In genomic region chrX:106726485-106727437, GRCh38 we compare ENCODE assay signal across 9 cellular contexts. TPM values are rescaled to one million over a fixed set of nuclear protein-coding genes. Genes with fewer than 3 reads are reported as not detected.
DNase-seq lines count a peak whose midpoint lies in the region; ATAC-seq, FAIRE-seq and TF ChIP-seq lines count a peak whose summit lies in the region.
"Had no signal": no experiment of that assay in that cellular context is flagged by ENCODE, and none has a peak within 500 bp of the region (broad histone marks: within the 10 kb centered on the region; RNA-seq: fewer than 3 reads in every experiment).

Gene RNF128, plus strand, starts transcription at chrX:106726701. Its CDS starts 213 bp downstream, at chrX:106726914.

- peaks cover 33 to 45% of the 10 kb centered on the region in 2 donors for H3K27me3 Mint-ChIP-seq in T-cell

- dilution Hi-C loops in endothelial cell of umbilical vein (cut with MboI; ENCODE audit: extremely low pct_ligation_motif_present, low sequenced_read_pairs) = no loop called here

- H3K4me3 ChIP-seq in endothelial cell of umbilical vein (replicated peaks in 1 of 3; ENCODE audit: insufficient read depth in 1 of 3, low read depth in 1 of 3, low read length in 3 of 3) (no peak within 1 kb of the TSS), mucosa of descending colon (peak within 1 kb of the TSS; percentile 42), upper lobe of left lung (peak within 1 kb of the TSS in 3 of 4 donors; percentile 49 to 58 (median 52))

- no peaks in the 10 kb centered on the region for H3K9me3 Mint-ChIP-seq in T-cell

- H3K36me3 Mint-ChIP-seq in T-cell = no peaks in the 10 kb centered on the region

- POLR2A ChIA-PET in T-cell (lab: Charles Lee) (interaction anchor here in 1 of 2 donors (0.6 kb wide), 1 partner anchor 243 kb away, joined by 3 read pairs; no protein-coding TSS in a partner anchor), endothelial cell of umbilical vein (lab: Charles Lee) (no interaction called here)

- no peak within 1 kb of the TSS for H2AFZ ChIP-seq in endothelial cell of umbilical vein (ENCODE audit: low read depth, low read length)

- CTCF ChIA-PET in T-cell (lab: Charles Lee) = no interaction called here
- CTCF ChIA-PET in endothelial cell of umbilical vein (lab: Charles Lee) = no interaction called here

- TF ChIP-seq EP300 in upper lobe of left lung (IDR thresholded peaks at IDR 0.05) = no peak

- no TSS peak for BruUV-seq in endothelial cell of umbilical vein (replicated peaks; lab: Mats Ljungman, UMichigan)

- no peak within 1 kb of the TSS for H3K9ac ChIP-seq in endothelial cell of umbilical vein (replicated peaks; ENCODE audit: extremely low read depth, insufficient read depth, low read length)

- no peaks in the 10 kb centered on the region for H4K20me1 ChIP-seq in endothelial cell of umbilical vein (replicated peaks; ENCODE audit: control insufficient read depth, extremely low read depth, insufficient read depth, low read length)

- H3K79me2 ChIP-seq in endothelial cell of umbilical vein (ENCODE audit: control insufficient read depth, insufficient read depth, low read length) = no peaks in the 10 kb centered on the region

- FAIRE-seq in endothelial cell of umbilical vein (lab: Jason Lieb, UNC) = no peak

- DNase-seq in AG08395 (ENCODE audit: low spot score) (peak; percentile 42), T-cell (peak in 4 of 34 experiments; percentile 1 to 3 (median 2)), endothelial cell of umbilical vein (ENCODE audit: low read depth, low spot score) (no peak), mucosa of descending colon (peak; percentile 76 to 86 (median 82)), upper lobe of left lung (peak; percentile 55 to 83)

- TF ChIP-seq POLR2A in endothelial cell of umbilical vein (IDR thresholded peaks at IDR 0.05; ENCODE audit: low read depth, low read length) (no peak), upper lobe of left lung (IDR thresholded peaks at IDR 0.05) (peak in 1 of 4 donors; percentile 69)

- H3K27me3 ChIP-seq in endothelial cell of umbilical vein (ENCODE audit: control insufficient read depth in 2 of 2, insufficient read depth in 2 of 2, low read length in 2 of 2) = peaks cover 16 to 23% of the 10 kb centered on the region in 2 experiments
- H3K27me3 ChIP-seq in upper lobe of left lung = peaks cover 0 to 9% (median 0%) of the 10 kb centered on the region in 4 donors

- H3K27ac Mint-ChIP-seq in T-cell = no peak within 1 kb of the TSS

- H3K4me3 Mint-ChIP-seq in T-cell = peak within 1 kb of the TSS; percentile 53 to 66 (median 59)

- H3K4me2 ChIP-seq in endothelial cell of umbilical vein (ENCODE audit: insufficient read depth, low read length) = no peak within 1 kb of the TSS

- H3K27ac ChIP-seq in endothelial cell of umbilical vein (ENCODE audit: insufficient read depth, low read depth, low read length) = no peak within 1 kb of the TSS
- peak within 1 kb of the TSS; percentile 48 to 78 (median 70) for H3K27ac ChIP-seq in upper lobe of left lung

- H3K4me1 ChIP-seq in endothelial cell of umbilical vein (ENCODE audit: control insufficient read depth, extremely low read depth, insufficient read depth, low read length) (no peaks in the 10 kb centered on the region), mucosa of descending colon (ENCODE audit: low read depth) (no peaks in the 10 kb centered on the region), upper lobe of left lung (no peaks in the 10 kb centered on the region)

- no peaks in the 10 kb centered on the region for H3K36me3 ChIP-seq in endothelial cell of umbilical vein (ENCODE audit: control insufficient read depth in 2 of 2, extremely low read depth in 1 of 2, insufficient read depth in 2 of 2, low read length in 2 of 2)
- H3K36me3 ChIP-seq in mucosa of descending colon (ENCODE audit: low read depth) = no peaks in the 10 kb centered on the region
- no peaks in the 10 kb centered on the region for H3K36me3 ChIP-seq in upper lobe of left lung

- peaks cover 0 to 12% (median 4%) of the 10 kb centered on the region in 3 donors for H3K4me1 Mint-ChIP-seq in T-cell

- ATAC-seq in HG02884 (IDR thresholded peaks at IDR 0.05; ENCODE audit: unreplicated experiment) (peak; percentile 67), T-cell (replicated peaks in 1 of 4) (peak in 3 of 4 experiments; percentile 36 to 55 (median 39)), mucosa of descending colon (peak; percentile 96), upper lobe of left lung (ENCODE audit: low FRiP score in 2 of 2) (peak; percentile 74), HG03354 (IDR thresholded peaks at IDR 0.05; ENCODE audit: poor library complexity, severe bottlenecking, unreplicated experiment) (no peak), GM18517 (IDR thresholded peaks at IDR 0.05; ENCODE audit: unreplicated experiment) (no peak)

- 5 to 28% methylated on average over 16 to 79 of the region's 79 CpGs for WGBS in upper lobe of left lung, 2 donors

- intact Hi-C loops in endothelial cell of umbilical vein (cut with micrococcal nuclease) (no loop called here), mucosa of descending colon (cut with DNase I, micrococcal nuclease) (no loop called here)

- no peak for TF ChIP-seq CTCF in endothelial cell of umbilical vein (IDR thresholded peaks at IDR 0.05; ENCODE audit: extremely low read depth in 1 of 2, insufficient read depth in 1 of 2, low read depth in 1 of 2, low read length in 2 of 2)
- no peak for TF ChIP-seq CTCF in mucosa of descending colon (IDR thresholded peaks at IDR 0.05)
- no peak for TF ChIP-seq CTCF in upper lobe of left lung (IDR thresholded peaks at IDR 0.05)

- no peaks in the 10 kb centered on the region for H3K9me3 ChIP-seq in endothelial cell of umbilical vein (replicated peaks; ENCODE audit: control insufficient read depth, insufficient read depth, low read length)
- no peaks in the 10 kb centered on the region for H3K9me3 ChIP-seq in mucosa of descending colon
- H3K9me3 ChIP-seq in upper lobe of left lung = no peaks in the 10 kb centered on the region

- no peaks in the 10 kb centered on the region for H3K9me1 ChIP-seq in endothelial cell of umbilical vein (replicated peaks; ENCODE audit: control insufficient read depth, extremely low read depth, insufficient read depth, low read length)

TF ChIP-seq in endothelial cell of umbilical vein, 7 proteins besides CTCF, POLR2A, EP300 and RAD21:
- TF ChIP-seq POLR2AphosphoS5 (IDR thresholded peaks at IDR 0.05; ENCODE audit: insufficient read depth, low read depth, low read length) (no peak), MYC (IDR thresholded peaks at IDR 0.05; ENCODE audit: low read depth, low read length) (no peak), JUN (IDR thresholded peaks at IDR 0.05; ENCODE audit: borderline replicate concordance, insufficient read depth, insufficient read length, low read depth) (no peak), EZH2 (IDR thresholded peaks at IDR 0.05; ENCODE audit: borderline replicate concordance, low read depth, low read length, severe bottlenecking) (peak; percentile 58)

RNA-seq across cellular contexts. Expression of gene RNF128, which starts in this region (rescaled TPM):
- total RNA-seq in T-cell (under 1 TPM in 3 of 5 donors, not detected in 2; 0.12 to 0.16 (median 0.13) TPM), endothelial cell of umbilical vein (not detected in 2 replicates), mucosa of descending colon (10 to 100 TPM; 13.5 to 51.5 (median 25.5) TPM), upper lobe of left lung (10 to 100 TPM in 5 of 6 donors, 1 to 10 TPM in 1; 6.3 to 49.9 (median 19.7) TPM)
- not detected in 2 replicates for polyA plus RNA-seq in endothelial cell of umbilical vein
- polyA plus RNA-seq in endothelial cell of umbilical vein (2011; cell fraction: cytosol; rRNA removed) = not detected in 2 replicates
- not detected in 2 replicates for polyA plus RNA-seq in endothelial cell of umbilical vein (2011; cell fraction: nucleus; rRNA removed)
- not detected in 2 replicates for polyA plus RNA-seq in endothelial cell of umbilical vein (2012)
- polyA minus RNA-seq in endothelial cell of umbilical vein = not detected in 2 replicates
- polyA minus RNA-seq in endothelial cell of umbilical vein (2011; cell fraction: cytosol; rRNA and poly(A)+ RNA removed) = not detected
- polyA minus RNA-seq in endothelial cell of umbilical vein (2011; cell fraction: nucleus; rRNA and poly(A)+ RNA removed) = not detected in 2 replicates
- total RNA-seq: dermis microvascular lymphatic vessel endothelial cell had no signal

Comparison
In these comparisons a context has a peak if more than half of its experiments do, and no peak if none do; other contexts are left out.
1. Peak in ATAC-seq in T-cell; RNA of the gene not detected or under 1 TPM.
2. ATAC-seq: peak in HG02884 (single experiment), mucosa of descending colon (single experiment) and upper lobe of left lung (2 of 2); none in HG03354 (single experiment) and GM18517 (single experiment).
3. H3K4me3 ChIP-seq: peak in mucosa of descending colon (single experiment) and upper lobe of left lung (3 of 4); none in endothelial cell of umbilical vein (0 of 3).